Comparison of ENCODE assay signal across 20 cellular contexts in genomic region chr15:65730560-65731172, GRCh38.
DNase-seq lines count a peak whose midpoint lies in the region; ATAC-seq and TF ChIP-seq lines count a peak whose summit lies in the region.
"Had no signal": no experiment of that assay in that cellular context is flagged by ENCODE, and none has a peak within 500 bp of the region (broad histone marks: within the 10 kb centered on the region; RNA-seq: fewer than 3 reads in every experiment).

No MANE protein-coding gene starts in this region.

- H3K27ac ChIP-seq in SK-N-MC: 0 out of 2 replicates have a peak overlapping the region, but pooled peaks have one; percentile 2
- H3K27ac ChIP-seq: vagina had no signal

- CTCF ChIA-PET in activated naive CD4-positive, alpha-beta T cell treated with anti-CD3 and anti-CD28 coated beads for 36 hours (lab: Charles Lee): interaction anchor here (0.8 kb wide), 1 partner anchor 98 kb away, joined by 4 read pairs; no protein-coding TSS in a partner anchor

- TF ChIP-seq POLR2A in erythroblast (IDR thresholded peaks at IDR 0.05; ENCODE audit: low read length): no peak

- DNase-seq in activated naive CD4-positive, alpha-beta T cell treated with anti-CD3 and anti-CD28 coated beads for 36 hours: no peak
- DNase-seq in SK-N-MC (ENCODE audit: low read depth, low spot score): no peak
- peak; percentile 18 to 67 for DNase-seq in erythroblast (lab: John Stamatoyannopoulos, UW)
- DNase-seq in stromal cell of bone marrow (ENCODE audit: low read depth): peak; percentile 21
- DNase-seq in natural killer cell: no peak
- DNase-seq in GM20000 (ENCODE audit: low spot score): no peak
- DNase-seq: activated effector memory CD4-positive, alpha-beta T cell treated with anti-CD3 and anti-CD28 coated beads, Interleukin-2, amount 50 U/mL, for 16 hours; aorta; hippocampal formation; left cardiac atrium; mucosa of descending colon; NCI-H1092; nucleus accumbens; right cardiac atrium had no signal

- no peak for ATAC-seq in natural killer cell
- no peak for ATAC-seq in GM19452 (IDR thresholded peaks at IDR 0.05; ENCODE audit: unreplicated experiment)
- ATAC-seq: left cardiac atrium, mucosa of descending colon, right cardiac atrium, Right ventricle myocardium inferior had no signal

- peaks cover 3% of the 10 kb centered on the region for H3K4me1 Mint-ChIP-seq in activated naive CD4-positive, alpha-beta T cell treated with anti-CD3 and anti-CD28 coated beads, Interleukin-2, amount 50 U/mL, for 24 hours
- no peaks in the 10 kb centered on the region for H3K4me1 Mint-ChIP-seq in activated naive CD4-positive, alpha-beta T cell treated with anti-CD3 and anti-CD28 coated beads for 36 hours (ENCODE audit: low read depth)
- H3K4me1 Mint-ChIP-seq in natural killer cell: no peaks in the 10 kb centered on the region

- no peaks in the 10 kb centered on the region for H3K36me3 ChIP-seq in SK-N-MC (ENCODE audit: insufficient read depth, low read length)

- H3K9me3 Mint-ChIP-seq in activated naive CD4-positive, alpha-beta T cell treated with anti-CD3 and anti-CD28 coated beads, Interleukin-2, amount 50 U/mL, for 24 hours: no peaks in the 10 kb centered on the region
- no peaks in the 10 kb centered on the region for H3K9me3 Mint-ChIP-seq in activated naive CD4-positive, alpha-beta T cell treated with anti-CD3 and anti-CD28 coated beads for 36 hours
- no peaks in the 10 kb centered on the region for H3K9me3 Mint-ChIP-seq in natural killer cell
- H3K9me3 Mint-ChIP-seq: dendritic cell treated with granulocyte-macrophage colony-stimulating factor and Interleukin-4, amounts not matched to agents 40 ng/mL and 50 ng/mL, for 4 days; T-helper 1 cell treated with Interleukin-12 subunit alpha and Interleukin-12 subunit beta and Interleukin-4 antibody, amounts not matched to agents 30 μg/mL and 1 μg/mL, for 36 hours had no signal

- intact Hi-C loops in activated naive CD4-positive, alpha-beta T cell treated with anti-CD3 and anti-CD28 coated beads for 36 hours (cut with micrococcal nuclease): no loop called here
- intact Hi-C loops in natural killer cell (cut with micrococcal nuclease): no loop called here

- H3K27ac Mint-ChIP-seq in activated naive CD4-positive, alpha-beta T cell treated with anti-CD3 and anti-CD28 coated beads, Interleukin-2, amount 50 U/mL, for 24 hours: peak overlapping the region; percentile 20
- no peak overlapping the region for H3K27ac Mint-ChIP-seq in activated naive CD4-positive, alpha-beta T cell treated with anti-CD3 and anti-CD28 coated beads for 36 hours
- H3K27ac Mint-ChIP-seq in natural killer cell: no peak overlapping the region
- H3K27ac Mint-ChIP-seq: dendritic cell treated with granulocyte-macrophage colony-stimulating factor and Interleukin-4, amounts not matched to agents 40 ng/mL and 50 ng/mL, for 4 days; T-helper 1 cell treated with Interleukin-12 subunit alpha and Interleukin-12 subunit beta and Interleukin-4 antibody, amounts not matched to agents 30 μg/mL and 1 μg/mL, for 36 hours had no signal

- no peak overlapping the region for H3K9ac ChIP-seq in SK-N-MC (ENCODE audit: insufficient read length)

- TF ChIP-seq CTCF in natural killer cell (IDR thresholded peaks at IDR 0.05): no peak
- no peak for TF ChIP-seq CTCF in GM20000 (IDR thresholded peaks at IDR 0.05; ENCODE audit: extremely low read depth, missing control alignments)

- H3K36me3 Mint-ChIP-seq in activated naive CD4-positive, alpha-beta T cell treated with anti-CD3 and anti-CD28 coated beads, Interleukin-2, amount 50 U/mL, for 24 hours: peaks cover 16% of the 10 kb centered on the region
- peaks cover 12% of the 10 kb centered on the region for H3K36me3 Mint-ChIP-seq in activated naive CD4-positive, alpha-beta T cell treated with anti-CD3 and anti-CD28 coated beads for 36 hours (ENCODE audit: low read depth)
- H3K36me3 Mint-ChIP-seq in natural killer cell: no peaks in the 10 kb centered on the region

- no peaks in the 10 kb centered on the region for H3K9me3 ChIP-seq in SK-N-MC (ENCODE audit: low read depth, low read length)
- H3K9me3 ChIP-seq: mucosa of descending colon, vagina had no signal

- H3K4me3 ChIP-seq in SK-N-MC: no peak overlapping the region
- H3K4me3 ChIP-seq: mucosa of descending colon, vagina had no signal

- no peaks in the 10 kb centered on the region for H3K27me3 Mint-ChIP-seq in activated naive CD4-positive, alpha-beta T cell treated with anti-CD3 and anti-CD28 coated beads, Interleukin-2, amount 50 U/mL, for 24 hours
- no peaks in the 10 kb centered on the region for H3K27me3 Mint-ChIP-seq in activated naive CD4-positive, alpha-beta T cell treated with anti-CD3 and anti-CD28 coated beads for 36 hours (ENCODE audit: low read depth)
- no peaks in the 10 kb centered on the region for H3K27me3 Mint-ChIP-seq in natural killer cell (ENCODE audit: low read depth in 2 of 2)
- H3K27me3 Mint-ChIP-seq: dendritic cell treated with granulocyte-macrophage colony-stimulating factor and Interleukin-4, amounts not matched to agents 40 ng/mL and 50 ng/mL, for 4 days had no signal

- no peak overlapping the region for H3K4me3 Mint-ChIP-seq in activated naive CD4-positive, alpha-beta T cell treated with anti-CD3 and anti-CD28 coated beads, Interleukin-2, amount 50 U/mL, for 24 hours
- no peak overlapping the region for H3K4me3 Mint-ChIP-seq in activated naive CD4-positive, alpha-beta T cell treated with anti-CD3 and anti-CD28 coated beads for 36 hours
- no peak overlapping the region for H3K4me3 Mint-ChIP-seq in natural killer cell
- H3K4me3 Mint-ChIP-seq: dendritic cell treated with granulocyte-macrophage colony-stimulating factor and Interleukin-4, amounts not matched to agents 40 ng/mL and 50 ng/mL, for 4 days; T-helper 1 cell treated with Interleukin-12 subunit alpha and Interleukin-12 subunit beta and Interleukin-4 antibody, amounts not matched to agents 30 μg/mL and 1 μg/mL, for 36 hours had no signal

Comparison
In these comparisons a context has a peak if more than half of its experiments do, and no peak if none do; other contexts are left out.
1. DNase-seq: peak in erythroblast (2 of 2) and stromal cell of bone marrow (single experiment); none in activated naive CD4-positive, alpha-beta T cell treated with anti-CD3 and anti-CD28 coated beads for 36 hours (single experiment), SK-N-MC (single experiment), natural killer cell (single experiment) and GM20000 (single experiment).